21 cellular contexts compared by ENCODE assay signal in the genomic region with DNA sequence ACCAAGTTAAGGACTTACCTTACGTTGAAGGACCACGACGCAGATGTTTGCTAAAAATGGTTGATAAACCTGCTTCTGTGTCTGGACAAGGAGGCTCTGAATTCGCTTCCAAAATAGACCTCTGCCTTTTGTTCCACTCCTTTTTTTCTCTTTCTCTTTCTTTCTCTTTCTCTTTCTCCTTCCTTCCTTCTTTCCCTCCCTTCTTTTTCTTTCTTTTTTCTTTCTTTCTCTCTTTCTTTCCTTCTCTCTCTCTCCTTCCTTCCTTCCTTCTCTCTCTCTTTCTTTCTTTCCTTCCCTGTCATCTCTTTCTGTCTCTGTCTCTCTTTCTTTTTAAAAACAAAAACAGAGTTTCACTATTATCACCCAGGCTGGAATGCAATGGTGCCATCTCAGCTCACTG.
"Had no signal": no experiment of that assay in that cellular context is flagged by ENCODE, and none has a peak within 500 bp of the region (broad histone marks: within the 10 kb centered on the region; RNA-seq: fewer than 3 reads in every experiment).

No MANE protein-coding gene starts in this region.

- H3K36me3 Mint-ChIP-seq: activated naive CD8-positive, alpha-beta T cell; natural killer cell had no signal

- H3K27me3 ChIP-seq: body of pancreas, neutrophil, right lobe of liver, stomach, upper lobe of left lung had no signal

- ATAC-seq: activated CD8-positive, alpha-beta T cell treated with anti-CD3 and anti-CD28 coated beads for 36 hours; body of pancreas; effector memory CD8-positive, alpha-beta T cell; natural killer cell had no signal

- H3K4me3 ChIP-seq: body of pancreas, right lobe of liver, stomach, thoracic aorta, upper lobe of left lung had no signal

- H3K27ac Mint-ChIP-seq: activated B cell treated with CpG ODN at 0.5 μM for 24 hours; activated CD8-positive, alpha-beta T cell treated with anti-CD3 and anti-CD28 coated beads for 36 hours; activated naive CD8-positive, alpha-beta T cell; effector memory CD8-positive, alpha-beta T cell; natural killer cell had no signal

- H3K36me3 ChIP-seq: neutrophil, right lobe of liver, stomach, thoracic aorta, upper lobe of left lung had no signal

- H2AFZ ChIP-seq: parathyroid adenoma had no signal

- H3K9ac ChIP-seq: parathyroid adenoma had no signal

- H3K27ac ChIP-seq: body of pancreas, neutrophil, parathyroid adenoma had no signal

- DNase-seq: activated B cell treated with CpG ODN at 0.5 μM for 24 hours; activated CD4-positive, alpha-beta T cell treated with anti-CD3 and anti-CD28 coated beads for 4 hours; activated CD8-positive, alpha-beta memory T cell treated with anti-CD3 and anti-CD28 coated beads, Interleukin-2, amount 50 U/mL, for 4 hours; activated CD8-positive, alpha-beta T cell treated with anti-CD3 and anti-CD28 coated beads for 36 hours; activated gamma-delta T cell; activated T-cell treated with anti-CD3 and anti-CD28 coated beads, Interleukin-2, amount 50 U/mL, for 48 hours; amygdala; body of pancreas; caudate nucleus; effector memory CD8-positive, alpha-beta T cell; natural killer cell; right lobe of liver; small intestine; stimulated activated CD4-positive, alpha-beta T cell treated with anti-CD3 and anti-CD28 coated beads, Interleukin-15, amount 100 ng/mL, for 24 hours; stimulated activated CD4-positive, alpha-beta T cell treated with anti-CD3 and anti-CD28 coated beads, Interleukin-2, amount 100 ng/mL, for 48 hours; stomach; upper lobe of left lung had no signal

- H3K4me1 ChIP-seq: parathyroid adenoma had no signal

- H3K9me3 Mint-ChIP-seq: activated B cell treated with CpG ODN at 0.5 μM for 24 hours; activated CD8-positive, alpha-beta T cell treated with anti-CD3 and anti-CD28 coated beads for 36 hours; effector memory CD8-positive, alpha-beta T cell; natural killer cell had no signal

- H3K9me3 ChIP-seq: body of pancreas, neutrophil, right lobe of liver, stomach, thoracic aorta, upper lobe of left lung had no signal

- H3K4me3 Mint-ChIP-seq: activated B cell treated with CpG ODN at 0.5 μM for 24 hours; activated CD8-positive, alpha-beta T cell treated with anti-CD3 and anti-CD28 coated beads for 36 hours; activated naive CD8-positive, alpha-beta T cell; effector memory CD8-positive, alpha-beta T cell; natural killer cell had no signal

- H3K27me3 Mint-ChIP-seq: activated B cell treated with CpG ODN at 0.5 μM for 24 hours; activated naive CD8-positive, alpha-beta T cell; effector memory CD8-positive, alpha-beta T cell had no signal

- H3K79me2 ChIP-seq: parathyroid adenoma had no signal
